Comparison of ENCODE assay signal across 1 cellular context in genomic region chr1:16904560-16905111, GRCh38.
TF ChIP-seq lines count a peak whose summit lies in the region.

No MANE protein-coding gene starts in this region.

TF ChIP-seq in K562, 482 proteins besides CTCF, POLR2A, EP300 and RAD21 (continued from another document):
- TF ChIP-seq SIRT6 (IDR thresholded peaks at IDR 0.05; ENCODE audit: low read depth, low read length) = no peak
- peak; percentile 31; the same call in 1 of the 2 replicates for TF ChIP-seq ZNF76 (CRISPR knock-in tag; IDR thresholded peaks at IDR 0.05; ENCODE audit: borderline replicate concordance)
- TF ChIP-seq, protein P1, sequence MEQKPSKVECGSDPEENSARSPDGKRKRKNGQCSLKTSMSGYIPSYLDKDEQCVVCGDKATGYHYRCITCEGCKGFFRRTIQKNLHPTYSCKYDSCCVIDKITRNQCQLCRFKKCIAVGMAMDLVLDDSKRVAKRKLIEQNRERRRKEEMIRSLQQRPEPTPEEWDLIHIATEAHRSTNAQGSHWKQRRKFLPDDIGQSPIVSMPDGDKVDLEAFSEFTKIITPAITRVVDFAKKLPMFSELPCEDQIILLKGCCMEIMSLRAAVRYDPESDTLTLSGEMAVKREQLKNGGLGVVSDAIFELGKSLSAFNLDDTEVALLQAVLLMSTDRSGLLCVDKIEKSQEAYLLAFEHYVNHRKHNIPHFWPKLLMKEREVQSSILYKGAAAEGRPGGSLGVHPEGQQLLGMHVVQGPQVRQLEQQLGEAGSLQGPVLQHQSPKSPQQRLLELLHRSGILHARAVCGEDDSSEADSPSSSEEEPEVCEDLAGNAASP (IDR thresholded peaks at IDR 0.05) = no peak
- TF ChIP-seq NR0B1 (IDR thresholded peaks at IDR 0.05; ENCODE audit: partially characterized antibody) = no peak
- no peak for TF ChIP-seq SAFB2 (IDR thresholded peaks at IDR 0.05; ENCODE audit: borderline replicate concordance, low read depth, low read length, severe bottlenecking)
- TF ChIP-seq JUNB (CRISPR knock-in tag; conservative IDR thresholded peaks at IDR 0.05) = no peak
- no peak for TF ChIP-seq BRCA1 (IDR thresholded peaks at IDR 0.05)
- no peak for TF ChIP-seq BRCA1 (CRISPR knock-in tag; IDR thresholded peaks at IDR 0.05)
- TF ChIP-seq, protein P2, sequence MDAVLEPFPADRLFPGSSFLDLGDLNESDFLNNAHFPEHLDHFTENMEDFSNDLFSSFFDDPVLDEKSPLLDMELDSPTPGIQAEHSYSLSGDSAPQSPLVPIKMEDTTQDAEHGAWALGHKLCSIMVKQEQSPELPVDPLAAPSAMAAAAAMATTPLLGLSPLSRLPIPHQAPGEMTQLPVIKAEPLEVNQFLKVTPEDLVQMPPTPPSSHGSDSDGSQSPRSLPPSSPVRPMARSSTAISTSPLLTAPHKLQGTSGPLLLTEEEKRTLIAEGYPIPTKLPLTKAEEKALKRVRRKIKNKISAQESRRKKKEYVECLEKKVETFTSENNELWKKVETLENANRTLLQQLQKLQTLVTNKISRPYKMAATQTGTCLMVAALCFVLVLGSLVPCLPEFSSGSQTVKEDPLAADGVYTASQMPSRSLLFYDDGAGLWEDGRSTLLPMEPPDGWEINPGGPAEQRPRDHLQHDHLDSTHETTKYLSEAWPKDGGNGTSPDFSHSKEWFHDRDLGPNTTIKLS (IDR thresholded peaks at IDR 0.05; ENCODE audit: borderline replicate concordance, low read depth) = no peak; the same call in 1 of the 2 replicates
- no peak for TF ChIP-seq HNRNPK (IDR thresholded peaks at IDR 0.05; ENCODE audit: low read depth, low read length, poor library complexity, severe bottlenecking)
- TF ChIP-seq ZBTB26 (CRISPR knock-in tag; IDR thresholded peaks at IDR 0.05) = no peak
- TF ChIP-seq FOXK2 (conservative IDR thresholded peaks at IDR 0.05 in 1 of 2, IDR thresholded peaks at IDR 0.05 in 1 of 2; ENCODE audit: low read depth in 2 of 2) = no peak
- no peak for TF ChIP-seq CBX3 (IDR thresholded peaks at IDR 0.05; ENCODE audit: borderline replicate concordance in 1 of 2, low read length in 2 of 2)
- TF ChIP-seq NEUROD1 (IDR thresholded peaks at IDR 0.05; ENCODE audit: borderline replicate concordance, low read depth, low read length, partially characterized antibody) = peak; percentile 9
- TF ChIP-seq HCFC1 (IDR thresholded peaks at IDR 0.05; ENCODE audit: low read depth, low read length) = 0 out of 2 replicates have a peak, but pooled peaks have one; percentile 24
- no peak; the same call in 1 of the 2 replicates for TF ChIP-seq SMAD4 (CRISPR knock-in tag; conservative IDR thresholded peaks at IDR 0.05)
- no peak for TF ChIP-seq GTF2E2 (tag; IDR thresholded peaks at IDR 0.05)
- TF ChIP-seq HDAC2 (IDR thresholded peaks at IDR 0.05) = no peak; the same call in 1 of the 2 replicates
- TF ChIP-seq NFYB (IDR thresholded peaks at IDR 0.05; ENCODE audit: extremely low read depth, insufficient read length) = peak; percentile 40
- TF ChIP-seq, protein P3, sequence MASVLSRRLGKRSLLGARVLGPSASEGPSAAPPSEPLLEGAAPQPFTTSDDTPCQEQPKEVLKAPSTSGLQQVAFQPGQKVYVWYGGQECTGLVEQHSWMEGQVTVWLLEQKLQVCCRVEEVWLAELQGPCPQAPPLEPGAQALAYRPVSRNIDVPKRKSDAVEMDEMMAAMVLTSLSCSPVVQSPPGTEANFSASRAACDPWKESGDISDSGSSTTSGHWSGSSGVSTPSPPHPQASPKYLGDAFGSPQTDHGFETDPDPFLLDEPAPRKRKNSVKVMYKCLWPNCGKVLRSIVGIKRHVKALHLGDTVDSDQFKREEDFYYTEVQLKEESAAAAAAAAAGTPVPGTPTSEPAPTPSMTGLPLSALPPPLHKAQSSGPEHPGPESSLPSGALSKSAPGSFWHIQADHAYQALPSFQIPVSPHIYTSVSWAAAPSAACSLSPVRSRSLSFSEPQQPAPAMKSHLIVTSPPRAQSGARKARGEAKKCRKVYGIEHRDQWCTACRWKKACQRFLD (CRISPR knock-in tag; IDR thresholded peaks at IDR 0.05) = no peak; the same call in 1 of the 2 replicates
- 0 out of 2 replicates have a peak, but pooled peaks have one; percentile 1 for TF ChIP-seq NFE2 (IDR thresholded peaks at IDR 0.05; ENCODE audit: low read depth)
- no peak for TF ChIP-seq SMARCB1 (IDR thresholded peaks at IDR 0.05; ENCODE audit: insufficient read length, low read depth)
- peak; percentile 92 for TF ChIP-seq VEZF1 (CRISPR knock-in tag; IDR thresholded peaks at IDR 0.05)
- no peak for TF ChIP-seq ZNF584 (CRISPR knock-in tag; IDR thresholded peaks at IDR 0.05; ENCODE audit: low read depth)
- TF ChIP-seq PHF21A (IDR thresholded peaks at IDR 0.05; ENCODE audit: borderline replicate concordance, low read depth) = no peak
- TF ChIP-seq COPS2 (conservative IDR thresholded peaks at IDR 0.05) = no peak
- TF ChIP-seq NONO (IDR thresholded peaks at IDR 0.05; ENCODE audit: low read depth in 2 of 2, low read length in 1 of 2) = no peak; a peak in 1 of 4 replicates
- TF ChIP-seq, protein P4, sequence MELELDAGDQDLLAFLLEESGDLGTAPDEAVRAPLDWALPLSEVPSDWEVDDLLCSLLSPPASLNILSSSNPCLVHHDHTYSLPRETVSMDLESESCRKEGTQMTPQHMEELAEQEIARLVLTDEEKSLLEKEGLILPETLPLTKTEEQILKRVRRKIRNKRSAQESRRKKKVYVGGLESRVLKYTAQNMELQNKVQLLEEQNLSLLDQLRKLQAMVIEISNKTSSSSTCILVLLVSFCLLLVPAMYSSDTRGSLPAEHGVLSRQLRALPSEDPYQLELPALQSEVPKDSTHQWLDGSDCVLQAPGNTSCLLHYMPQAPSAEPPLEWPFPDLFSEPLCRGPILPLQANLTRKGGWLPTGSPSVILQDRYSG (tag; conservative IDR thresholded peaks at IDR 0.05; ENCODE audit: low read depth) = no peak
- TF ChIP-seq ATF7 (IDR thresholded peaks at IDR 0.05) = peak; percentile 98
- TF ChIP-seq ZNF512 (tag; IDR thresholded peaks at IDR 0.05) = no peak
- TF ChIP-seq XRCC5 (IDR thresholded peaks at IDR 0.05; ENCODE audit: low read depth, low read length) = peak; percentile 14; the same call in 1 of the 2 replicates
- TF ChIP-seq TEAD4 (IDR thresholded peaks at IDR 0.05; ENCODE audit: low read length) = no peak
- no peak for TF ChIP-seq TEAD4 (CRISPR knock-in tag; IDR thresholded peaks at IDR 0.05; ENCODE audit: borderline replicate concordance)
- TF ChIP-seq SMAD3 (CRISPR knock-in tag; conservative IDR thresholded peaks at IDR 0.05) = peak; percentile 78; the same call in 1 of the 2 replicates
- TF ChIP-seq U2AF1 (optimal IDR thresholded peaks at IDR 0.05; ENCODE audit: low read depth, low read length) = no peak
- TF ChIP-seq TEAD1 (CRISPR knock-in tag; IDR thresholded peaks at IDR 0.05) = peak in 1 of 2 experiments; percentile 5; a peak in 1 of 4 replicates
- TF ChIP-seq, protein P5, sequence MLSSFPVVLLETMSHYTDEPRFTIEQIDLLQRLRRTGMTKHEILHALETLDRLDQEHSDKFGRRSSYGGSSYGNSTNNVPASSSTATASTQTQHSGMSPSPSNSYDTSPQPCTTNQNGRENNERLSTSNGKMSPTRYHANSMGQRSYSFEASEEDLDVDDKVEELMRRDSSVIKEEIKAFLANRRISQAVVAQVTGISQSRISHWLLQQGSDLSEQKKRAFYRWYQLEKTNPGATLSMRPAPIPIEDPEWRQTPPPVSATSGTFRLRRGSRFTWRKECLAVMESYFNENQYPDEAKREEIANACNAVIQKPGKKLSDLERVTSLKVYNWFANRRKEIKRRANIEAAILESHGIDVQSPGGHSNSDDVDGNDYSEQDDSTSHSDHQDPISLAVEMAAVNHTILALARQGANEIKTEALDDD (IDR thresholded peaks at IDR 0.05) = peak; percentile 68
- TF ChIP-seq SAP30 (IDR thresholded peaks at IDR 0.05; ENCODE audit: borderline replicate concordance, insufficient read depth, low read depth, low read length, poor library complexity, severe bottlenecking) = no peak
- TF ChIP-seq KLF16 (IDR thresholded peaks at IDR 0.05) = no peak
- TF ChIP-seq BRD4 (IDR thresholded peaks at IDR 0.05) = no peak
- no peak for TF ChIP-seq ZBTB8A (IDR thresholded peaks at IDR 0.05; ENCODE audit: partially characterized antibody)
- TF ChIP-seq, protein P6, sequence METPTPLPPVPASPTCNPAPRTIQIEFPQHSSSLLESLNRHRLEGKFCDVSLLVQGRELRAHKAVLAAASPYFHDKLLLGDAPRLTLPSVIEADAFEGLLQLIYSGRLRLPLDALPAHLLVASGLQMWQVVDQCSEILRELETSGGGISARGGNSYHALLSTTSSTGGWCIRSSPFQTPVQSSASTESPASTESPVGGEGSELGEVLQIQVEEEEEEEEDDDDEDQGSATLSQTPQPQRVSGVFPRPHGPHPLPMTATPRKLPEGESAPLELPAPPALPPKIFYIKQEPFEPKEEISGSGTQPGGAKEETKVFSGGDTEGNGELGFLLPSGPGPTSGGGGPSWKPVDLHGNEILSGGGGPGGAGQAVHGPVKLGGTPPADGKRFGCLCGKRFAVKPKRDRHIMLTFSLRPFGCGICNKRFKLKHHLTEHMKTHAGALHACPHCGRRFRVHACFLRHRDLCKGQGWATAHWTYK (CRISPR knock-in tag; IDR thresholded peaks at IDR 0.05) = no peak
- TF ChIP-seq HES1 (IDR thresholded peaks at IDR 0.05; ENCODE audit: low read depth) = no peak
- TF ChIP-seq ELF1 (tag; IDR thresholded peaks at IDR 0.05) = no peak
